ENCODE assay signal across 9 cellular contexts in the genomic region with DNA sequence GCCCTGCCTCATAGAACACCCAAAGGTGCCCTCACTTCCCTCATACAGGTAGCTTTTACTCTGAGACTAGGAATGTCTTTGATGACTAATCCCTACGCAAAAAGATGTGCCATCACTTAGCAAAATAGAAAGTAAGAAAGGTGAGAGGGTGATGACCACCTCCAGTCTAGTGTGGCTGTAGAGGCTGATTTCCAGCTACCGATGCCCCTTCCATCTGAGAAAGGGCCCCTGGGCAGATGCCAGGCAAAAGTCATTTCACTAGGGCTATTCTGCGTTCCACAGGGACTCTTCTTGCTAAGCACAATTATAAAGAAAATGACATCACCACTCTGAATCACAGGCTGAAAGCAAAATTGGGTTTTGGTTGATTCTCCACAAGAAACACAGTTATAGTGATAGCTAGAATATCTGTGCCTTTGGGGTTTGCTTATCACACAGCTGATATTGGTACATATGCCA.
DNase-seq lines count a peak whose midpoint lies in the region; ATAC-seq, FAIRE-seq and TF ChIP-seq lines count a peak whose summit lies in the region.
"Had no signal": no experiment of that assay in that cellular context is flagged by ENCODE, and none has a peak within 500 bp of the region (broad histone marks: within the 10 kb centered on the region; RNA-seq: fewer than 3 reads in every experiment).

No MANE protein-coding gene starts in this region.

- ATAC-seq in Right ventricle myocardium inferior (no peak), HG02870 (IDR thresholded peaks at IDR 0.05; ENCODE audit: unreplicated experiment) (no peak)

- TF ChIP-seq POLR2A in vagina (IDR thresholded peaks at IDR 0.05) (no peak), GM12892 (IDR thresholded peaks at IDR 0.05; ENCODE audit: low read depth, low read length) (no peak)

- peaks cover 100% of the 10 kb centered on the region for H3K4me1 ChIP-seq in left ventricle myocardium inferior
- peaks cover 67 to 79% of the 10 kb centered on the region in 2 experiments for H3K4me1 ChIP-seq in neutrophil (ENCODE audit: control insufficient read depth in 1 of 2, insufficient read depth in 1 of 2, low read depth in 1 of 2, low read length in 1 of 2)
- H3K4me1 ChIP-seq in vagina, result peaks cover 96% of the 10 kb centered on the region

- FAIRE-seq in GM12892 (lab: Jason Lieb, UNC), result no peak

- H3K27me3 ChIP-seq in left ventricle myocardium inferior (ENCODE audit: low read depth), result no peaks in the 10 kb centered on the region
- no peaks in the 10 kb centered on the region for H3K27me3 ChIP-seq in neutrophil
- H3K27me3 ChIP-seq in vagina, result no peaks in the 10 kb centered on the region

- no peak for DNase-seq in left ventricle myocardium inferior
- no peak for DNase-seq in Right ventricle myocardium inferior (ENCODE audit: missing footprints)
- peak in 7 of 61 donors; percentile 17 to 33 (median 27) for DNase-seq in caudate nucleus (lab: John Stamatoyannopoulos, UW)
- DNase-seq in vagina (ENCODE audit: extremely low spot score in 2 of 2), result no peak
- no peak for DNase-seq in GM12892 (ENCODE audit: insufficient read length)
- DNase-seq in NCI-H226, result no peak
- DNase-seq: Calu3 had no signal

- H3K27ac ChIP-seq in left ventricle myocardium inferior (replicated peaks) (peak overlapping the region; percentile 87), caudate nucleus (ENCODE audit: low read depth, low read length) (peak overlapping the region; percentile 87), neutrophil (peak overlapping the region; percentile 42), vagina (peak overlapping the region; percentile 64)

- H3K9me3 ChIP-seq in left ventricle myocardium inferior (replicated peaks) (no peaks in the 10 kb centered on the region), neutrophil (no peaks in the 10 kb centered on the region), vagina (no peaks in the 10 kb centered on the region)

- TF ChIP-seq CTCF in left ventricle myocardium inferior (IDR thresholded peaks at IDR 0.05; ENCODE audit: borderline replicate concordance) (no peak), neutrophil (IDR thresholded peaks at IDR 0.05) (no peak), vagina (IDR thresholded peaks at IDR 0.05) (no peak)

- H3K36me3 ChIP-seq in left ventricle myocardium inferior (peaks cover 16% of the 10 kb centered on the region), neutrophil (peaks cover 21% of the 10 kb centered on the region), vagina (no peaks in the 10 kb centered on the region)

- H3K4me3 ChIP-seq in left ventricle myocardium inferior (peak overlapping the region; percentile 96), neutrophil (ENCODE audit: low read depth in 1 of 2, low read length in 1 of 2) (no peak overlapping the region), vagina (no peak overlapping the region)

- intact Hi-C loops in left ventricle myocardium inferior (cut with micrococcal nuclease) (no loop called here), Right ventricle myocardium inferior (cut with DNase I) (no loop called here), vagina (cut with DNase I) (no loop called here)
